Comparison of ENCODE assay signal across 18 cellular contexts in the genomic region with DNA sequence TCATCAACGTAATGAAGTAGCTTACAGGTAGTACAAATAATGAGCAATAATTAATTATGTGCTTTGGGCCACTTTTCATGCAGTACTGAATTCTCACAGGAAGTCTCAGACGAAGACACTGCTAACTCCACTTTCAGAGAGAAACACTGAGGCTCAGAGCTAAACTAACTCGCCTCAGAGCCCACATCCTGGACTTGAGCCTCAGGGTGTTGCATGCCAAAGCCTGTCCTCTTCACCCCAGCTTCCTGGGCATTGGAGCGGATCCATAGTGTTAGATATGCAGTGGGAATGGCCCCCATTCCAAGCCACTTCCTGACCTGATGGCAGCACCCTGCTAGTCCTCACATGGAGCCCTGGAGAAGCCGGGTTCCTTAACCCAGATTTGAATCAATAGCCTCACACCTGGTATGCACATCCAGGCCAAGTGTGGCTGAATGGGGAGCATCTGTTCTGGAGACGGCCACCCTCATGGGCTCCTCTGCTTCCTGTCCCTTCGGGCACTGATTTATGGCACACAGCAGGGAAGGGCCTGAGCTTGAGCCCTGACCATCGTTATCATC.
DNase-seq lines count a peak whose midpoint lies in the region; ATAC-seq and TF ChIP-seq lines count a peak whose summit lies in the region.
"Had no signal": no experiment of that assay in that cellular context is flagged by ENCODE, and none has a peak within 500 bp of the region (broad histone marks: within the 10 kb centered on the region; RNA-seq: fewer than 3 reads in every experiment).

No MANE protein-coding gene starts in this region.

- no peaks in the 10 kb centered on the region for H3K9me3 ChIP-seq in osteoblast (ENCODE audit: low read depth, low read length)
- H3K9me3 ChIP-seq in Caco-2 = 0 out of 2 replicates have a peak, but pooled peaks cover 3% of the 10 kb centered on the region
- H3K9me3 ChIP-seq in transverse colon = no peaks in the 10 kb centered on the region

- H2AFZ ChIP-seq in osteoblast (ENCODE audit: low read length) = peak overlapping the region; percentile 57

- TF ChIP-seq CTCF in osteoblast (IDR thresholded peaks at IDR 0.05; ENCODE audit: extremely low read depth, low read depth, low read length) = no peak
- TF ChIP-seq CTCF in Caco-2 (IDR thresholded peaks at IDR 0.05; ENCODE audit: insufficient read depth in 1 of 2, low read depth in 1 of 2, low read length in 1 of 2, severe bottlenecking in 1 of 2, unreplicated experiment in 1 of 2) = no peak
- TF ChIP-seq CTCF in transverse colon (IDR thresholded peaks at IDR 0.05) = no peak

- no peaks in the 10 kb centered on the region for H4K20me1 ChIP-seq in osteoblast (ENCODE audit: insufficient read depth, low read length)

- no peaks in the 10 kb centered on the region for H3K27me3 Mint-ChIP-seq in effector memory CD8-positive, alpha-beta T cell
- H3K27me3 Mint-ChIP-seq in Caco-2 (ENCODE audit: insufficient read depth, unreplicated experiment) = peaks cover 17% of the 10 kb centered on the region

- ATAC-seq in HG02610 (IDR thresholded peaks at IDR 0.05; ENCODE audit: unreplicated experiment) = peak; percentile 45
- peak; percentile 49 for ATAC-seq in effector memory CD8-positive, alpha-beta T cell (replicated peaks)
- ATAC-seq in HG02840 (IDR thresholded peaks at IDR 0.05; ENCODE audit: low FRiP score, unreplicated experiment) = no peak
- ATAC-seq: K562 had no signal

- H3K4me1 ChIP-seq in osteoblast (ENCODE audit: insufficient read depth, low read length) (no peaks in the 10 kb centered on the region), Caco-2 (no peaks in the 10 kb centered on the region), transverse colon (peaks cover 0 to 8% (median 0%) of the 10 kb centered on the region in 4 donors)

- POLR2A ChIA-PET in Caco-2 (lab: Charles Lee) = no interaction called here

- DNase-seq in EL (peak; percentile 82), osteoblast (ENCODE audit: insufficient read length, low spot score, missing footprints) (no peak), kidney glomerular epithelial cell (lab: John Stamatoyannopoulos, UW) (no peak), Caco-2 (no peak), transverse colon (no peak)
- DNase-seq in effector memory CD8-positive, alpha-beta T cell = no peak
- DNase-seq: AML-193; Calu3; GF-D8; H9; NCI-H1048; NCI-H146; NCI-H2107; NCI-H69; NK-92 treated with Interleukin-12 subunit alpha and Interleukin-12 subunit beta, amount 100 ng/mL, for 24 hours had no signal

- peak overlapping the region in 1 of 2 donors; percentile 26 for H3K27ac Mint-ChIP-seq in effector memory CD8-positive, alpha-beta T cell
- no peak overlapping the region for H3K27ac Mint-ChIP-seq in Caco-2 (ENCODE audit: unreplicated experiment)
- H3K27ac Mint-ChIP-seq: H9 had no signal

- H3K4me3 Mint-ChIP-seq in effector memory CD8-positive, alpha-beta T cell = no peak overlapping the region
- no peak overlapping the region for H3K4me3 Mint-ChIP-seq in Caco-2 (ENCODE audit: unreplicated experiment)
- H3K4me3 Mint-ChIP-seq: H9 had no signal

- in situ Hi-C loops in transverse colon (cut with MboI; ENCODE audit: low pct_ligation_motif_present in 1 of 4, low pct_unique_long_range_greater_than_20kb in 1 of 4, low sequenced_read_pairs in 3 of 4) = no loop called here

- CTCF ChIA-PET in Caco-2 (lab: Charles Lee) = no interaction called here

- H3K36me3 ChIP-seq in osteoblast (ENCODE audit: insufficient read depth, low read length) (no peaks in the 10 kb centered on the region), Caco-2 (ENCODE audit: control insufficient read depth, insufficient read depth, low read length) (no peaks in the 10 kb centered on the region), transverse colon (no peaks in the 10 kb centered on the region)

- no peak overlapping the region for H3K27ac ChIP-seq in osteoblast (ENCODE audit: low read depth, low read length)
- no peak overlapping the region for H3K27ac ChIP-seq in transverse colon

- no peaks in the 10 kb centered on the region for H3K27me3 ChIP-seq in osteoblast (ENCODE audit: insufficient read depth, low read length)
- no peaks in the 10 kb centered on the region for H3K27me3 ChIP-seq in Caco-2 (replicated peaks; ENCODE audit: control insufficient read depth, insufficient read depth, low read length)
- H3K27me3 ChIP-seq in transverse colon = no peaks in the 10 kb centered on the region

- H3K4me1 Mint-ChIP-seq in effector memory CD8-positive, alpha-beta T cell (ENCODE audit: low read depth in 2 of 2) = peaks cover 5 to 14% of the 10 kb centered on the region in 2 donors
- no peaks in the 10 kb centered on the region for H3K4me1 Mint-ChIP-seq in Caco-2 (ENCODE audit: low read depth, unreplicated experiment)

- no peaks in the 10 kb centered on the region for H3K79me2 ChIP-seq in osteoblast (ENCODE audit: insufficient read depth, low read length)

- intact Hi-C loops in Caco-2 (cut with micrococcal nuclease; ENCODE audit: unreplicated experiment) (no loop called here), transverse colon (cut with DNase I; ENCODE audit: low total_unique reads) (no loop called here)

- TF ChIP-seq EP300 in transverse colon (IDR thresholded peaks at IDR 0.05; ENCODE audit: low read depth) = no peak

- no peaks in the 10 kb centered on the region for H3K36me3 Mint-ChIP-seq in effector memory CD8-positive, alpha-beta T cell (ENCODE audit: insufficient read depth)
- no peaks in the 10 kb centered on the region for H3K36me3 Mint-ChIP-seq in Caco-2 (ENCODE audit: insufficient read depth, unreplicated experiment)

- H3K9me3 Mint-ChIP-seq in effector memory CD8-positive, alpha-beta T cell = no peaks in the 10 kb centered on the region
- H3K9me3 Mint-ChIP-seq in Caco-2 (ENCODE audit: unreplicated experiment) = no peaks in the 10 kb centered on the region

- 73 to 78% methylated on average over 5 to 8 of the region's 8 CpGs for WGBS in transverse colon (ENCODE audit: low coverage in 1 of 2), 2 donors

- no TSS peak for BruUV-seq in Caco-2 (replicated peaks; lab: Mats Ljungman, UMichigan)

- TF ChIP-seq POLR2A in transverse colon (IDR thresholded peaks at IDR 0.05) = no peak

- no peak overlapping the region for H3K4me3 ChIP-seq in osteoblast (ENCODE audit: insufficient read depth, low read length)
- no peak overlapping the region for H3K4me3 ChIP-seq in Caco-2 (ENCODE audit: low read depth, low read length)
- H3K4me3 ChIP-seq in transverse colon = no peak overlapping the region
- H3K4me3 ChIP-seq: K562 had no signal

- H3K4me2 ChIP-seq in osteoblast (ENCODE audit: insufficient read depth, low read length) = no peak overlapping the region
